In the genomic region with DNA sequence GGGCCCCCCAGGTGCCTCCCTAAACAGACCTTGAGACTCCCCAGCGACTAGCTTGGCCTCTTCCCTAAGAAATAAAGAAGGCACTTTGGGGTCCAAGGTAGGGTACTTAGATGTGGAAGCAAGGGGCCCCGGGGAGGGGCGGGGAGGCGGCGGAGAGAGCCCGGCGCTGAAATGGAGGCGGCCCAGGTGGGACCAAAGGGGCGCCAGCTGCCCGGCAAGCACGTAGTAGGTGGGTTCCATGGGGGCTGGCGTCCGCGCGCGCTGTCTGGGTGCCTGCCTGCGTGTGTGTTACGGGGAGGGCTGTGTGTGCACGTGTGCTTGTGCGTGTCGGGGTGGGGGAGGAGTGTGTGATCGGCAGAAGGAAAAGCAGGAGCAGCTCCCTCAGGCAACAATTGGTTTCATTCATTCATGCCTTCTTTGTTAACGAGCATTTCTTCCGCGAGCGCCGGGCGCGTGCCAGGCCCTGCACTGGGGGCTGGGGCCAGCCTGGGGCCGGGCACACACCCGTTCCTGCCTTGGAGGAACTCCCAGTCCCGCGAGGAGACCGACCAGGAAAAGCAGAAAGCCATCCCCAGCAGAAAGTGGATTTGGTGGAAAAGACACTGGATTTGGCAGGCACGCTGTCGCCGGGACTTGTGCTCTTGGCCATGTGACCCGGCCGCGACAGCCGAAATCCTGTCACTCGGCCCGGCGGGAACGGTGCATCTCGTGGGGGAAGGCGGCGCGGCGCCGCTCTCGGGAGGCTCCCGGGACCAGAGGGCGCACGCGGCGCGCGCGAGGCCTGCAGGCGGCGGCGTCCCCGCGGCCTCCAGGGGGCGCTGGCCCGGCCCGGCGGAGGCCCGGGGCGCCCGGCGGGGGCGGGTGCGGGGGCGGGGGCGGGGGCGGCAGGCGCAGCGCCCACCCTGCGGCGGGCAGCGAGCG, we compare ENCODE assay signal across 1 cellular context.
TF ChIP-seq lines count a peak whose summit lies in the region.

No MANE protein-coding gene starts in this region.

TF ChIP-seq in K562, 482 proteins besides CTCF, POLR2A, EP300 and RAD21 (continues in another document):
- TF ChIP-seq CXXC5 (CRISPR knock-in tag; IDR thresholded peaks at IDR 0.05) (peak; percentile 44; the same call in 1 of the 2 replicates), ZNF23 (CRISPR knock-in tag; IDR thresholded peaks at IDR 0.05) (no peak), TFAP4 (CRISPR knock-in tag; IDR thresholded peaks at IDR 0.05; ENCODE audit: borderline replicate concordance) (peak; percentile 41; the same call in 1 of the 2 replicates), MYC (IDR thresholded peaks at IDR 0.05; ENCODE audit: low read depth, low read length) (peak; percentile 58; the same call in 1 of the 2 replicates), MYC (CRISPR knock-in tag; IDR thresholded peaks at IDR 0.05; ENCODE audit: borderline replicate concordance, low read depth) (no peak), TEAD4 (IDR thresholded peaks at IDR 0.05; ENCODE audit: low read length) (no peak), TEAD4 (CRISPR knock-in tag; IDR thresholded peaks at IDR 0.05; ENCODE audit: borderline replicate concordance) (peak; percentile 31; the same call in 1 of the 2 replicates), CCAR2 (IDR thresholded peaks at IDR 0.05; ENCODE audit: low read depth, low read length) (no peak), RB1 (IDR thresholded peaks at IDR 0.05; ENCODE audit: low read depth) (peak; percentile 38; the same call in 1 of the 2 replicates), POLR2G (IDR thresholded peaks at IDR 0.05; ENCODE audit: low read depth, low read length) (0 out of 2 replicates have a peak, but pooled peaks have one; percentile 21), PTRF (tag; IDR thresholded peaks at IDR 0.05) (no peak), ZBTB1 (CRISPR knock-in tag; IDR thresholded peaks at IDR 0.05; ENCODE audit: borderline replicate concordance, low read depth) (0 out of 2 replicates have a peak, but pooled peaks have one; percentile 24), TCF7L2 (IDR thresholded peaks at IDR 0.05; ENCODE audit: low read depth, low read length) (no peak), CCNT2 (IDR thresholded peaks at IDR 0.05; ENCODE audit: borderline replicate concordance, extremely low read depth, insufficient read length, low read depth, low read length) (peak; percentile 31), L3MBTL2 (IDR thresholded peaks at IDR 0.05) (peak; percentile 76), CREB1 (IDR thresholded peaks at IDR 0.05) (no peak), CREB1 (CRISPR knock-in tag; IDR thresholded peaks at IDR 0.05) (peak; percentile 18; the same call in 1 of the 2 replicates), NR2C2 (CRISPR knock-in tag; IDR thresholded peaks at IDR 0.05) (no peak), NR2C2 (tag; IDR thresholded peaks at IDR 0.05) (no peak), CTCFL (IDR thresholded peaks at IDR 0.05; ENCODE audit: borderline replicate concordance, insufficient read depth, low read depth, low read length, poor library complexity, severe bottlenecking) (peak; percentile 54), RBFOX2 (IDR thresholded peaks at IDR 0.05; ENCODE audit: low read depth, low read length) (peak; percentile 33), ZKSCAN1 (IDR thresholded peaks at IDR 0.05; ENCODE audit: low read depth, low read length) (peak; percentile 65; the same call in 1 of the 2 replicates), BHLHE40 (IDR thresholded peaks at IDR 0.05; ENCODE audit: low read length) (0 out of 2 replicates have a peak, but pooled peaks have one; percentile 14), ZNF24 (IDR thresholded peaks at IDR 0.05) (peak; percentile 12; the same call in 1 of the 2 replicates)
- TF ChIP-seq, protein P1, sequence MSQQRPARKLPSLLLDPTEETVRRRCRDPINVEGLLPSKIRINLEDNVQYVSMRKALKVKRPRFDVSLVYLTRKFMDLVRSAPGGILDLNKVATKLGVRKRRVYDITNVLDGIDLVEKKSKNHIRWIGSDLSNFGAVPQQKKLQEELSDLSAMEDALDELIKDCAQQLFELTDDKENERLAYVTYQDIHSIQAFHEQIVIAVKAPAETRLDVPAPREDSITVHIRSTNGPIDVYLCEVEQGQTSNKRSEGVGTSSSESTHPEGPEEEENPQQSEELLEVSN (IDR thresholded peaks at IDR 0.05; ENCODE audit: borderline replicate concordance in 1 of 2, extremely low read depth in 1 of 2, insufficient read depth in 1 of 2, insufficient read length in 1 of 2, low read depth in 1 of 2, low read length in 1 of 2, poor library complexity in 1 of 2, severe bottlenecking in 1 of 2), result peak; percentile 83 to 98
- TF ChIP-seq, protein P2, sequence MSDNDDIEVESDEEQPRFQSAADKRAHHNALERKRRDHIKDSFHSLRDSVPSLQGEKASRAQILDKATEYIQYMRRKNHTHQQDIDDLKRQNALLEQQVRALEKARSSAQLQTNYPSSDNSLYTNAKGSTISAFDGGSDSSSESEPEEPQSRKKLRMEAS (CRISPR knock-in tag; IDR thresholded peaks at IDR 0.05), result peak; percentile 77
- TF ChIP-seq, protein P3, sequence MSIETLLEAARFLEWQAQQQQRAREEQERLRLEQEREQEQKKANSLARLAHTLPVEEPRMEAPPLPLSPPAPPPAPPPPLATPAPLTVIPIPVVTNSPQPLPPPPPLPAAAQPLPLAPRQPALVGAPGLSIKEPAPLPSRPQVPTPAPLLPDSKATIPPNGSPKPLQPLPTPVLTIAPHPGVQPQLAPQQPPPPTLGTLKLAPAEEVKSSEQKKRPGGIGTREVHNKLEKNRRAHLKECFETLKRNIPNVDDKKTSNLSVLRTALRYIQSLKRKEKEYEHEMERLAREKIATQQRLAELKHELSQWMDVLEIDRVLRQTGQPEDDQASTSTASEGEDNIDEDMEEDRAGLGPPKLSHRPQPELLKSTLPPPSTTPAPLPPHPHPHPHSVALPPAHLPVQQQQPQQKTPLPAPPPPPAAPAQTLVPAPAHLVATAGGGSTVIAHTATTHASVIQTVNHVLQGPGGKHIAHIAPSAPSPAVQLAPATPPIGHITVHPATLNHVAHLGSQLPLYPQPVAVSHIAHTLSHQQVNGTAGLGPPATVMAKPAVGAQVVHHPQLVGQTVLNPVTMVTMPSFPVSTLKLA (conservative IDR thresholded peaks at IDR 0.05), result 0 out of 4 replicates have a peak, but pooled peaks have one; percentile 17 to 21
- TF ChIP-seq, protein P4, sequence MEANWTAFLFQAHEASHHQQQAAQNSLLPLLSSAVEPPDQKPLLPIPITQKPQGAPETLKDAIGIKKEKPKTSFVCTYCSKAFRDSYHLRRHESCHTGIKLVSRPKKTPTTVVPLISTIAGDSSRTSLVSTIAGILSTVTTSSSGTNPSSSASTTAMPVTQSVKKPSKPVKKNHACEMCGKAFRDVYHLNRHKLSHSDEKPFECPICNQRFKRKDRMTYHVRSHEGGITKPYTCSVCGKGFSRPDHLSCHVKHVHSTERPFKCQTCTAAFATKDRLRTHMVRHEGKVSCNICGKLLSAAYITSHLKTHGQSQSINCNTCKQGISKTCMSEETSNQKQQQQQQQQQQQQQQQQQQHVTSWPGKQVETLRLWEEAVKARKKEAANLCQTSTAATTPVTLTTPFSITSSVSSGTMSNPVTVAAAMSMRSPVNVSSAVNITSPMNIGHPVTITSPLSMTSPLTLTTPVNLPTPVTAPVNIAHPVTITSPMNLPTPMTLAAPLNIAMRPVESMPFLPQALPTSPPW (CRISPR knock-in tag; IDR thresholded peaks at IDR 0.05), result peak; percentile 72
- TF ChIP-seq, protein P5, sequence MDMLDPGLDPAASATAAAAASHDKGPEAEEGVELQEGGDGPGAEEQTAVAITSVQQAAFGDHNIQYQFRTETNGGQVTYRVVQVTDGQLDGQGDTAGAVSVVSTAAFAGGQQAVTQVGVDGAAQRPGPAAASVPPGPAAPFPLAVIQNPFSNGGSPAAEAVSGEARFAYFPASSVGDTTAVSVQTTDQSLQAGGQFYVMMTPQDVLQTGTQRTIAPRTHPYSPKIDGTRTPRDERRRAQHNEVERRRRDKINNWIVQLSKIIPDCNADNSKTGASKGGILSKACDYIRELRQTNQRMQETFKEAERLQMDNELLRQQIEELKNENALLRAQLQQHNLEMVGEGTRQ (CRISPR knock-in tag; IDR thresholded peaks at IDR 0.05), result peak; percentile 4; the same call in 1 of the 2 replicates
- TF ChIP-seq, protein P6, sequence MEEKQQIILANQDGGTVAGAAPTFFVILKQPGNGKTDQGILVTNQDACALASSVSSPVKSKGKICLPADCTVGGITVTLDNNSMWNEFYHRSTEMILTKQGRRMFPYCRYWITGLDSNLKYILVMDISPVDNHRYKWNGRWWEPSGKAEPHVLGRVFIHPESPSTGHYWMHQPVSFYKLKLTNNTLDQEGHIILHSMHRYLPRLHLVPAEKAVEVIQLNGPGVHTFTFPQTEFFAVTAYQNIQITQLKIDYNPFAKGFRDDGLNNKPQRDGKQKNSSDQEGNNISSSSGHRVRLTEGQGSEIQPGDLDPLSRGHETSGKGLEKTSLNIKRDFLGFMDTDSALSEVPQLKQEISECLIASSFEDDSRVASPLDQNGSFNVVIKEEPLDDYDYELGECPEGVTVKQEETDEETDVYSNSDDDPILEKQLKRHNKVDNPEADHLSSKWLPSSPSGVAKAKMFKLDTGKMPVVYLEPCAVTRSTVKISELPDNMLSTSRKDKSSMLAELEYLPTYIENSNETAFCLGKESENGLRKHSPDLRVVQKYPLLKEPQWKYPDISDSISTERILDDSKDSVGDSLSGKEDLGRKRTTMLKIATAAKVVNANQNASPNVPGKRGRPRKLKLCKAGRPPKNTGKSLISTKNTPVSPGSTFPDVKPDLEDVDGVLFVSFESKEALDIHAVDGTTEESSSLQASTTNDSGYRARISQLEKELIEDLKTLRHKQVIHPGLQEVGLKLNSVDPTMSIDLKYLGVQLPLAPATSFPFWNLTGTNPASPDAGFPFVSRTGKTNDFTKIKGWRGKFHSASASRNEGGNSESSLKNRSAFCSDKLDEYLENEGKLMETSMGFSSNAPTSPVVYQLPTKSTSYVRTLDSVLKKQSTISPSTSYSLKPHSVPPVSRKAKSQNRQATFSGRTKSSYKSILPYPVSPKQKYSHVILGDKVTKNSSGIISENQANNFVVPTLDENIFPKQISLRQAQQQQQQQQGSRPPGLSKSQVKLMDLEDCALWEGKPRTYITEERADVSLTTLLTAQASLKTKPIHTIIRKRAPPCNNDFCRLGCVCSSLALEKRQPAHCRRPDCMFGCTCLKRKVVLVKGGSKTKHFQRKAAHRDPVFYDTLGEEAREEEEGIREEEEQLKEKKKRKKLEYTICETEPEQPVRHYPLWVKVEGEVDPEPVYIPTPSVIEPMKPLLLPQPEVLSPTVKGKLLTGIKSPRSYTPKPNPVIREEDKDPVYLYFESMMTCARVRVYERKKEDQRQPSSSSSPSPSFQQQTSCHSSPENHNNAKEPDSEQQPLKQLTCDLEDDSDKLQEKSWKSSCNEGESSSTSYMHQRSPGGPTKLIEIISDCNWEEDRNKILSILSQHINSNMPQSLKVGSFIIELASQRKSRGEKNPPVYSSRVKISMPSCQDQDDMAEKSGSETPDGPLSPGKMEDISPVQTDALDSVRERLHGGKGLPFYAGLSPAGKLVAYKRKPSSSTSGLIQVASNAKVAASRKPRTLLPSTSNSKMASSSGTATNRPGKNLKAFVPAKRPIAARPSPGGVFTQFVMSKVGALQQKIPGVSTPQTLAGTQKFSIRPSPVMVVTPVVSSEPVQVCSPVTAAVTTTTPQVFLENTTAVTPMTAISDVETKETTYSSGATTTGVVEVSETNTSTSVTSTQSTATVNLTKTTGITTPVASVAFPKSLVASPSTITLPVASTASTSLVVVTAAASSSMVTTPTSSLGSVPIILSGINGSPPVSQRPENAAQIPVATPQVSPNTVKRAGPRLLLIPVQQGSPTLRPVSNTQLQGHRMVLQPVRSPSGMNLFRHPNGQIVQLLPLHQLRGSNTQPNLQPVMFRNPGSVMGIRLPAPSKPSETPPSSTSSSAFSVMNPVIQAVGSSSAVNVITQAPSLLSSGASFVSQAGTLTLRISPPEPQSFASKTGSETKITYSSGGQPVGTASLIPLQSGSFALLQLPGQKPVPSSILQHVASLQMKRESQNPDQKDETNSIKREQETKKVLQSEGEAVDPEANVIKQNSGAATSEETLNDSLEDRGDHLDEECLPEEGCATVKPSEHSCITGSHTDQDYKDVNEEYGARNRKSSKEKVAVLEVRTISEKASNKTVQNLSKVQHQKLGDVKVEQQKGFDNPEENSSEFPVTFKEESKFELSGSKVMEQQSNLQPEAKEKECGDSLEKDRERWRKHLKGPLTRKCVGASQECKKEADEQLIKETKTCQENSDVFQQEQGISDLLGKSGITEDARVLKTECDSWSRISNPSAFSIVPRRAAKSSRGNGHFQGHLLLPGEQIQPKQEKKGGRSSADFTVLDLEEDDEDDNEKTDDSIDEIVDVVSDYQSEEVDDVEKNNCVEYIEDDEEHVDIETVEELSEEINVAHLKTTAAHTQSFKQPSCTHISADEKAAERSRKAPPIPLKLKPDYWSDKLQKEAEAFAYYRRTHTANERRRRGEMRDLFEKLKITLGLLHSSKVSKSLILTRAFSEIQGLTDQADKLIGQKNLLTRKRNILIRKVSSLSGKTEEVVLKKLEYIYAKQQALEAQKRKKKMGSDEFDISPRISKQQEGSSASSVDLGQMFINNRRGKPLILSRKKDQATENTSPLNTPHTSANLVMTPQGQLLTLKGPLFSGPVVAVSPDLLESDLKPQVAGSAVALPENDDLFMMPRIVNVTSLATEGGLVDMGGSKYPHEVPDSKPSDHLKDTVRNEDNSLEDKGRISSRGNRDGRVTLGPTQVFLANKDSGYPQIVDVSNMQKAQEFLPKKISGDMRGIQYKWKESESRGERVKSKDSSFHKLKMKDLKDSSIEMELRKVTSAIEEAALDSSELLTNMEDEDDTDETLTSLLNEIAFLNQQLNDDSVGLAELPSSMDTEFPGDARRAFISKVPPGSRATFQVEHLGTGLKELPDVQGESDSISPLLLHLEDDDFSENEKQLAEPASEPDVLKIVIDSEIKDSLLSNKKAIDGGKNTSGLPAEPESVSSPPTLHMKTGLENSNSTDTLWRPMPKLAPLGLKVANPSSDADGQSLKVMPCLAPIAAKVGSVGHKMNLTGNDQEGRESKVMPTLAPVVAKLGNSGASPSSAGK (IDR thresholded peaks at IDR 0.05), result peak; percentile 73
